In genomic region chr11:123291201-123291869, GRCh38 we compare ENCODE assay signal across 28 cellular contexts.
"Had no signal": no experiment of that assay in that cellular context is flagged by ENCODE, and none has a peak within 500 bp of the region (broad histone marks: within the 10 kb centered on the region; RNA-seq: fewer than 3 reads in every experiment).

No MANE protein-coding gene starts in this region.

- H3K36me3 Mint-ChIP-seq: stimulated activated effector memory CD8-positive, alpha-beta T cell treated with anti-CD3 and anti-CD28 coated beads, Interleukin-12 subunit alpha, Interleukin-12 subunit beta, amount 100 ng/mL, for 72 hours; stimulated activated memory B cell treated with anti-CD40 and anti-IgM and Interleukin-4, amounts not matched to agents 10 μg/mL and 1 μg/mL and 100 μg/mL, for 72 hours; stimulated activated naive B cell treated with anti-CD40 and anti-IgM and Interleukin-4, amounts not matched to agents 10 μg/mL and 1 μg/mL and 100 μg/mL, for 72 hours; type B pancreatic cell had no signal

- DNase-seq: stimulated activated CD4-positive, alpha-beta T cell treated with anti-CD3 and anti-CD28 coated beads, Interleukin-2, amount 100 ng/mL, for 48 hours; stimulated activated CD4-positive, alpha-beta T cell treated with anti-CD3 and anti-CD28 coated beads, Interleukin-4, amount 100 ng/mL, for 1 hour; stimulated activated CD4-positive, alpha-beta T cell treated with anti-CD3 and anti-CD28 coated beads, Interleukin-4, amount 100 ng/mL, for 24 hours; stimulated activated CD4-positive, alpha-beta T cell treated with anti-CD3 and anti-CD28 coated beads, Interleukin-4, amount 100 ng/mL, for 4 hours; stimulated activated CD8-positive, alpha-beta memory T cell treated with anti-CD3 and anti-CD28 coated beads, Interleukin-4, amount 100 ng/mL, for 48 hours; stimulated activated naive B cell treated with anti-CD40 and anti-IgM and Interleukin-4, amounts not matched to agents 10 μg/mL and 1 μg/mL and 100 μg/mL, for 72 hours; stimulated activated naive CD4-positive, alpha-beta T cell; stimulated activated naive CD4-positive, alpha-beta T cell treated with Interleukin-2 at 50 U/mL for 16 hours; stimulated activated naive CD8-positive, alpha-beta T cell treated with anti-CD3 and anti-CD28 coated beads, Interleukin-15, amount 100 ng/mL, for 72 hours; stimulated activated naive CD8-positive, alpha-beta T cell treated with anti-CD3 and anti-CD28 coated beads, Interleukin-15, Interleukin-2, amounts not matched to agents 100 U/mL and 50 U/mL, for 24 hours; stomach; substantia nigra; testis; thyroid gland; tibial artery; transverse colon; trophoblast cell; upper lobe of left lung; upper lobe of right lung; uterus had no signal

- H3K4me3 Mint-ChIP-seq: stimulated activated effector memory CD8-positive, alpha-beta T cell treated with anti-CD3 and anti-CD28 coated beads, Interleukin-12 subunit alpha, Interleukin-12 subunit beta, amount 100 ng/mL, for 72 hours; stimulated activated memory B cell treated with anti-CD40 and anti-IgM and Interleukin-4, amounts not matched to agents 10 μg/mL and 1 μg/mL and 100 μg/mL, for 72 hours; stimulated activated naive B cell treated with anti-CD40 and anti-IgM and Interleukin-4, amounts not matched to agents 10 μg/mL and 1 μg/mL and 100 μg/mL, for 72 hours; stimulated activated naive CD8-positive, alpha-beta T cell treated with anti-CD3 and anti-CD28 coated beads, Interleukin-15, amount 100 ng/mL, for 72 hours; stimulated activated naive CD8-positive, alpha-beta T cell treated with anti-CD3 and anti-CD28 coated beads, Interleukin-15, Interleukin-2, amounts not matched to agents 100 ng/mL and 50 ng/mL, for 24 hours; type B pancreatic cell had no signal

- ATAC-seq: stimulated activated effector memory CD8-positive, alpha-beta T cell treated with anti-CD3 and anti-CD28 coated beads, Interleukin-12 subunit alpha, Interleukin-12 subunit beta, amount 100 ng/mL, for 72 hours; stimulated activated memory B cell treated with anti-CD40 and anti-IgM and Interleukin-4, amounts not matched to agents 10 μg/mL and 1 μg/mL and 100 μg/mL, for 72 hours; stimulated activated naive B cell treated with anti-CD40 and anti-IgM and Interleukin-4, amounts not matched to agents 10 μg/mL and 1 μg/mL and 100 μg/mL, for 72 hours; stimulated activated naive CD8-positive, alpha-beta T cell treated with anti-CD3 and anti-CD28 coated beads, Interleukin-15, amount 100 ng/mL, for 72 hours; stimulated activated naive CD8-positive, alpha-beta T cell treated with anti-CD3 and anti-CD28 coated beads, Interleukin-15, Interleukin-2, amounts not matched to agents 100 U/mL and 50 U/mL, for 24 hours; upper lobe of right lung had no signal

- H3K27me3 ChIP-seq: testis, thyroid gland, tibial nerve, transverse colon, upper lobe of left lung, uterus, vagina had no signal

- H3K9me3 ChIP-seq: suprapubic skin, testis, thoracic aorta, thyroid gland, tibial artery, transverse colon, upper lobe of left lung, upper lobe of right lung, uterus, vagina had no signal

- H3K36me3 ChIP-seq: stomach, suprapubic skin, thoracic aorta, thyroid gland, tibial artery, tibial nerve, transverse colon, upper lobe of left lung, upper lobe of right lung, uterus, vagina had no signal

- H3K4me1 Mint-ChIP-seq: stimulated activated effector memory CD8-positive, alpha-beta T cell treated with anti-CD3 and anti-CD28 coated beads, Interleukin-12 subunit alpha, Interleukin-12 subunit beta, amount 100 ng/mL, for 72 hours; stimulated activated naive CD8-positive, alpha-beta T cell treated with anti-CD3 and anti-CD28 coated beads, Interleukin-15, amount 100 ng/mL, for 72 hours had no signal

- H3K27ac ChIP-seq: stomach, suprapubic skin, testis, thoracic aorta, thyroid gland, tibial artery, tibial nerve, transverse colon, upper lobe of left lung, upper lobe of right lung, uterus, vagina had no signal

- H3K9me3 Mint-ChIP-seq: stimulated activated effector memory CD8-positive, alpha-beta T cell treated with anti-CD3 and anti-CD28 coated beads, Interleukin-12 subunit alpha, Interleukin-12 subunit beta, amount 100 ng/mL, for 72 hours; stimulated activated memory B cell treated with anti-CD40 and anti-IgM and Interleukin-4, amounts not matched to agents 10 μg/mL and 1 μg/mL and 100 μg/mL, for 72 hours; stimulated activated naive CD8-positive, alpha-beta T cell treated with anti-CD3 and anti-CD28 coated beads, Interleukin-15, amount 100 ng/mL, for 72 hours; stimulated activated naive CD8-positive, alpha-beta T cell treated with anti-CD3 and anti-CD28 coated beads, Interleukin-15, Interleukin-2, amounts not matched to agents 100 ng/mL and 50 ng/mL, for 24 hours; type B pancreatic cell had no signal

- H3K27me3 Mint-ChIP-seq: stimulated activated naive B cell treated with anti-CD40 and anti-IgM and Interleukin-4, amounts not matched to agents 10 μg/mL and 1 μg/mL and 100 μg/mL, for 72 hours; stimulated activated naive CD8-positive, alpha-beta T cell treated with anti-CD3 and anti-CD28 coated beads, Interleukin-15, amount 100 ng/mL, for 72 hours had no signal

- H3K27ac Mint-ChIP-seq: stimulated activated effector memory CD8-positive, alpha-beta T cell treated with anti-CD3 and anti-CD28 coated beads, Interleukin-12 subunit alpha, Interleukin-12 subunit beta, amount 100 ng/mL, for 72 hours; stimulated activated memory B cell treated with anti-CD40 and anti-IgM and Interleukin-4, amounts not matched to agents 10 μg/mL and 1 μg/mL and 100 μg/mL, for 72 hours; stimulated activated naive B cell treated with anti-CD40 and anti-IgM and Interleukin-4, amounts not matched to agents 10 μg/mL and 1 μg/mL and 100 μg/mL, for 72 hours; stimulated activated naive CD8-positive, alpha-beta T cell treated with anti-CD3 and anti-CD28 coated beads, Interleukin-15, amount 100 ng/mL, for 72 hours; stimulated activated naive CD8-positive, alpha-beta T cell treated with anti-CD3 and anti-CD28 coated beads, Interleukin-15, Interleukin-2, amounts not matched to agents 100 ng/mL and 50 ng/mL, for 24 hours; type B pancreatic cell had no signal

- H3K4me1 ChIP-seq: stomach, suprapubic skin, testis, thyroid gland, tibial artery, tibial nerve, transverse colon, upper lobe of left lung, upper lobe of right lung, uterus, vagina had no signal

- H3K4me3 ChIP-seq: stomach, suprapubic skin, testis, thoracic aorta, thyroid gland, tibial artery, tibial nerve, transverse colon, upper lobe of left lung, upper lobe of right lung, uterus, vagina had no signal
